ENCODE assay signal across 23 cellular contexts in genomic region chr1:3467096-3468036, GRCh38. TPM values are rescaled to one million over a fixed set of nuclear protein-coding genes. Genes with fewer than 3 reads are reported as not detected.
A peak's percentile ranks its signal among the peaks of the same experiment; 100 is the strongest.
DNase-seq lines count a peak whose midpoint lies in the region; ATAC-seq and TF ChIP-seq lines count a peak whose summit lies in the region.
"Had no signal": no experiment of that assay in that cellular context is flagged by ENCODE, and none has a peak within 500 bp of the region (broad histone marks: within the 10 kb centered on the region; RNA-seq: fewer than 3 reads in every experiment).

No MANE protein-coding gene starts in this region.

- 0 out of 22 replicates have a peak overlapping the region, but pooled peaks of 2 of the 11 experiments have one; percentile 14 to 32 for H3K9ac ChIP-seq in BLaER1 treated with 17β-estradiol and CSF1 and Interleukin-3, amounts not matched to agents 10 nM and 100 nM
- no peak overlapping the region for H3K9ac ChIP-seq in IMR-90 (ENCODE audit: low read depth, low read length)

- no peak for TF ChIP-seq POLR2A in IMR-90 (IDR thresholded peaks at IDR 0.05; ENCODE audit: low read depth, low read length)

- no peak overlapping the region for H2AK5ac ChIP-seq in IMR-90 (ENCODE audit: low read depth, low read length)

- dilution Hi-C loops in IMR-90 (cut with HindIII; ENCODE audit: low sequenced_read_pairs, unreplicated experiment), result no loop called here

- no peak overlapping the region for H3K23ac ChIP-seq in IMR-90 (ENCODE audit: low read depth, low read length)

- no peak overlapping the region for H4K91ac ChIP-seq in IMR-90 (ENCODE audit: insufficient read depth, low read depth, low read length)

- TF ChIP-seq CTCF in IMR-90 (conservative IDR thresholded peaks at IDR 0.05; ENCODE audit: low read depth, low read length), result no peak

- H2AK9ac ChIP-seq in IMR-90 (replicated peaks; ENCODE audit: low read depth, low read length, poor library complexity), result no peak overlapping the region

- no peak overlapping the region for H3K14ac ChIP-seq in IMR-90 (replicated peaks; ENCODE audit: low read depth, low read length)

- H4K8ac ChIP-seq in IMR-90 (ENCODE audit: low read depth in 2 of 2, low read length in 2 of 2), result no peak overlapping the region

- no peak overlapping the region for H2BK120ac ChIP-seq in IMR-90 (ENCODE audit: low read depth, low read length)

- intact Hi-C loops in IMR-90 (cut with micrococcal nuclease), result no loop called here
- intact Hi-C loops in left ventricle myocardium superior (cut with micrococcal nuclease), result no loop called here
- intact Hi-C loops in sciatic nerve (cut with DNase I), result no loop called here

- H3K4me1 ChIP-seq in BLaER1 treated with 17β-estradiol and CSF1 and Interleukin-3, amounts not matched to agents 10 nM and 100 nM, result peaks cover 48 to 83% (median 81%) of the 10 kb centered on the region in 10 experiments
- H3K4me1 ChIP-seq in IMR-90 (ENCODE audit: control insufficient read depth, insufficient read depth, low read length), result peaks cover 6% of the 10 kb centered on the region

- H2AFZ ChIP-seq in IMR-90 (replicated peaks; ENCODE audit: low read length, poor library complexity), result peak overlapping the region; percentile 58

- H3K9me3 ChIP-seq in BLaER1 treated with 17β-estradiol and CSF1 and Interleukin-3, amounts not matched to agents 10 nM and 100 nM (replicated peaks in 1 of 11), result no peaks in the 10 kb centered on the region
- no peaks in the 10 kb centered on the region for H3K9me3 ChIP-seq in IMR-90 (ENCODE audit: control insufficient read depth, insufficient read depth, low read length)
- H3K9me3 ChIP-seq: SJCRH30, suprapubic skin had no signal

- no peak for ATAC-seq in IMR-90 (ENCODE audit: low read depth)
- ATAC-seq in left ventricle myocardium superior, result no peak
- peak; percentile 65 for ATAC-seq in sciatic nerve
- no peak for ATAC-seq in GM18511 (IDR thresholded peaks at IDR 0.05; ENCODE audit: unreplicated experiment)
- ATAC-seq: activated T-helper 17 cell treated with anti-CD3 and anti-CD28 coated beads, Interleukin-2, amount 50 U/mL, for 72 hours; HCT116; PC-3; T-helper 17 cell had no signal

- DNase-seq in IMR-90 (no peak), left ventricle myocardium superior (peak; percentile 19), sciatic nerve (ENCODE audit: low spot score) (peak; percentile 81), ureter (ENCODE audit: low spot score) (no peak), SW 1271 (lab: John Stamatoyannopoulos, UW) (no peak)
- DNase-seq: activated CD4-positive, alpha-beta T cell treated with anti-CD3 and anti-CD28 coated beads, Interleukin-2, amount 10 ng/mL, durations not matched to agents 24 days and 14 days; cerebellar nuclear complex; DND-41; foreskin melanocyte; hypothalamus; islet precursor cell; naive B cell; NCI-H187 treated with DMSO at 0.1 percent for 48 hours; NCI-H2227 treated with DMSO at 0.1 percent for 48 hours; NCI-H82; PC-3; SJCRH30 had no signal

- no peak overlapping the region for H3K4ac ChIP-seq in IMR-90 (ENCODE audit: low read depth, low read length)

- no peak overlapping the region for H2BK20ac ChIP-seq in IMR-90 (ENCODE audit: low read depth, low read length)

- H2BK5ac ChIP-seq in IMR-90 (ENCODE audit: low read depth, low read length, poor library complexity, severe bottlenecking), result no peak overlapping the region

- in situ Hi-C loops in IMR-90 (cut with MboI; ENCODE audit: low sequenced_read_pairs), result no loop called here

- H4K5ac ChIP-seq in IMR-90 (ENCODE audit: low read depth, low read length), result no peak overlapping the region

- no peaks in the 10 kb centered on the region for H3K36me3 ChIP-seq in BLaER1 treated with 17β-estradiol and CSF1 and Interleukin-3, amounts not matched to agents 10 nM and 100 nM
- H3K36me3 ChIP-seq in IMR-90 (ENCODE audit: control insufficient read depth, insufficient read depth, low read length), result no peaks in the 10 kb centered on the region
- H3K36me3 ChIP-seq: SJCRH30, suprapubic skin had no signal

- no peaks in the 10 kb centered on the region for H3K79me1 ChIP-seq in IMR-90 (ENCODE audit: low read depth in 1 of 2, low read length in 2 of 2)

- no peaks in the 10 kb centered on the region for H3K9me1 ChIP-seq in IMR-90 (ENCODE audit: insufficient read depth, low read length)

- 100% methylated on average over 2 of the region's 35 CpGs; no CpG with 5 or more reads in 1 of the 2 experiments for WGBS in IMR-90 (ENCODE audit: extremely low coverage in 2 of 2, insufficient read length in 1 of 2), 2 experiments

- TF ChIP-seq RAD21 in IMR-90 (IDR thresholded peaks at IDR 0.05; ENCODE audit: low read length), result no peak

- H3K4me3 ChIP-seq in BLaER1 treated with 17β-estradiol and CSF1 and Interleukin-3, amounts not matched to agents 10 nM and 100 nM, result no peak overlapping the region
- no peak overlapping the region for H3K4me3 ChIP-seq in IMR-90 (ENCODE audit: insufficient read depth, low read depth, low read length)
- H3K4me3 ChIP-seq: SJCRH30, suprapubic skin had no signal

- H4K20me1 ChIP-seq in BLaER1 treated with 17β-estradiol and CSF1 and Interleukin-3, amounts not matched to agents 10 nM and 100 nM, result peaks cover 0 to 30% (median 0%) of the 10 kb centered on the region in 11 experiments; a peak in 8 of 22 replicates
- H4K20me1 ChIP-seq in IMR-90 (ENCODE audit: insufficient read depth, low read length), result no peaks in the 10 kb centered on the region; the same call in 1 of the 2 replicates

- CTCF ChIA-PET in IMR-90 (lab: Yijun Ruan, JAX), result no interaction called here

- no peak overlapping the region for H2BK15ac ChIP-seq in IMR-90 (ENCODE audit: low read depth, low read length)

- H3K27me3 ChIP-seq in BLaER1 treated with 17β-estradiol and CSF1 and Interleukin-3, amounts not matched to agents 10 nM and 100 nM, result peaks cover 0 to 12% (median 0%) of the 10 kb centered on the region in 11 experiments; a peak in 2 of 22 replicates
- peaks cover 7% of the 10 kb centered on the region for H3K27me3 ChIP-seq in IMR-90 (ENCODE audit: control insufficient read depth, insufficient read depth, low read length)
- H3K27me3 ChIP-seq: suprapubic skin had no signal

- no peak overlapping the region for H3K18ac ChIP-seq in IMR-90 (ENCODE audit: low read depth, low read length)

- no peak overlapping the region for H3K56ac ChIP-seq in IMR-90 (ENCODE audit: extremely low read depth, insufficient read depth, low read length)

- no TSS peak for BruUV-seq in IMR-90 (replicated peaks; lab: Mats Ljungman, UMichigan)

- peak overlapping the region in 1 of 11 experiments; percentile 34; a peak in 1 of 22 replicates for H3K27ac ChIP-seq in BLaER1 treated with 17β-estradiol and CSF1 and Interleukin-3, amounts not matched to agents 10 nM and 100 nM
- no peak overlapping the region for H3K27ac ChIP-seq in IMR-90 (ENCODE audit: insufficient read depth, low read length)
- H3K27ac ChIP-seq: SJCRH30, suprapubic skin had no signal

- POLR2A ChIA-PET in IMR-90 (lab: Charles Lee; ENCODE audit: unreplicated experiment), result no interaction called here

- H3K4me2 ChIP-seq in BLaER1 treated with 17β-estradiol and CSF1 and Interleukin-3, amounts not matched to agents 10 nM and 100 nM, result peak overlapping the region; percentile 26 to 93 (median 79); a peak in 21 of 22 replicates
- H3K4me2 ChIP-seq in IMR-90 (ENCODE audit: low read depth, low read length), result no peak overlapping the region

TF ChIP-seq in IMR-90, 13 proteins besides CTCF, POLR2A, EP300 and RAD21:
- no peak for TF ChIP-seq RCOR1 (IDR thresholded peaks at IDR 0.05; ENCODE audit: insufficient replicate concordance, low read length)
TF ChIP-seq in IMR-90: peak in this region for 0.

RNA-seq across cellular contexts. Expression of gene ARHGEF16, which starts 12.9 kb away (rescaled TPM):
- 0.18 TPM in 1 of 2 replicates, not detected in the other for total RNA-seq in IMR-90 (2012; rRNA removed)
- polyA plus RNA-seq in IMR-90 (2012; rRNA removed), result 0.19 and 0.39 TPM in 2 replicates
- polyA plus RNA-seq in IMR-90 (2012; cell fraction: cytosol; rRNA removed), result 0.13 TPM in 1 of 2 replicates, not detected in the other
- 0.49 and 0.60 TPM in 2 replicates for polyA plus RNA-seq in IMR-90 (2012; cell fraction: nucleus; rRNA removed; ENCODE audit: low replicate concordance)
- 1.7 TPM for total RNA-seq in left ventricle myocardium superior
- 20.6 TPM for total RNA-seq in sciatic nerve
- total RNA-seq in ureter, result 28.5 TPM
- total RNA-seq: activated CD4-positive, alpha-beta T cell treated with anti-CD3 and anti-CD28 coated beads, Interleukin-2, amount 10 ng/mL, durations not matched to agents 24 days and 14 days had no signal

Comparison
In these comparisons a context has a peak if more than half of its experiments do, and no peak if none do; other contexts are left out.
1. DNase-seq: peak in left ventricle myocardium superior (single experiment) and sciatic nerve (single experiment); none in IMR-90 (single experiment), ureter (single experiment) and SW 1271 (0 of 2).